Comparison of ENCODE assay signal across 8 cellular contexts in genomic region chr15:45197512-45197911, GRCh38. TPM values are rescaled to one million over a fixed set of nuclear protein-coding genes. Genes with fewer than 3 reads are reported as not detected.
DNase-seq lines count a peak whose midpoint lies in the region; ATAC-seq, FAIRE-seq and TF ChIP-seq lines count a peak whose summit lies in the region.

No MANE protein-coding gene starts in this region.

- H3K9me3 Mint-ChIP-seq in T-helper 2 cell treated with Interferon-gamma antibody and Interleukin-4, amounts not matched to agents 5 μg/mL and 100 μg/mL, for 36 hours = no peaks in the 10 kb centered on the region
- peaks cover 10% of the 10 kb centered on the region for H3K9me3 Mint-ChIP-seq in neural progenitor cell

- TF ChIP-seq CTCF in MM.1S (IDR thresholded peaks at IDR 0.05; ENCODE audit: low read length) (no peak), GM12878 (IDR thresholded peaks at IDR 0.05 in 2 of 3, conservative IDR thresholded peaks at IDR 0.05 in 1 of 3; ENCODE audit: control insufficient read depth in 2 of 3, extremely low read depth in 1 of 3, insufficient read depth in 1 of 3, low read depth in 3 of 3, low read length in 3 of 3) (no peak), neural progenitor cell (IDR thresholded peaks at IDR 0.05) (no peak)

- H3F3A ChIP-seq in MM.1S (ENCODE audit: insufficient read depth, low read length) (peaks cover 41% of the 10 kb centered on the region), neural progenitor cell (ENCODE audit: low read depth) (peaks cover 25% of the 10 kb centered on the region)

- H3K9me3 ChIP-seq in MM.1S (replicated peaks; ENCODE audit: insufficient read depth, low read length) (no peaks in the 10 kb centered on the region), GM12878 (replicated peaks; ENCODE audit: control insufficient read depth, insufficient read depth, low read length) (no peaks in the 10 kb centered on the region), neural progenitor cell (ENCODE audit: low read depth) (no peaks in the 10 kb centered on the region)

- POLR2A ChIA-PET in GM12878 (lab: Charles Lee) = interaction anchor here (0.7 to 1.5 kb wide), 8 partner anchors 8 to 409 kb away, joined by 3 to 9 read pairs (median 4); partner anchors contain the start of gene SHF

- no peak for TF ChIP-seq POLR2A in GM12878 (IDR thresholded peaks at IDR 0.05; ENCODE audit: low read depth, low read length)

- TF ChIP-seq RAD21 in GM12878 (IDR thresholded peaks at IDR 0.05; ENCODE audit: insufficient read depth, low read depth, low read length) = no peak

- BruUV-seq in GM12878 (replicated peaks; lab: Mats Ljungman, UMichigan) = no TSS peak

- H3K36me3 Mint-ChIP-seq in T-helper 2 cell treated with Interferon-gamma antibody and Interleukin-4, amounts not matched to agents 5 μg/mL and 100 μg/mL, for 36 hours (ENCODE audit: low read depth) = no peaks in the 10 kb centered on the region
- peaks cover 2% of the 10 kb centered on the region for H3K36me3 Mint-ChIP-seq in neural progenitor cell

- CTCF ChIA-PET in GM12878 (lab: Yijun Ruan, JAX) = interaction anchor here (0.9 to 11.2 kb wide), 10 partner anchors 12 to 201 kb away, joined by 3 to 211 read pairs (median 5); a partner anchor contains a TSS

- peak overlapping the region; percentile 54; the same call in 1 of the 2 replicates for H3K9ac ChIP-seq in MM.1S (ENCODE audit: low read length)
- no peak overlapping the region for H3K9ac ChIP-seq in GM12878 (ENCODE audit: control insufficient read depth, insufficient read depth, low read length)
- no peak overlapping the region for H3K9ac ChIP-seq in neural progenitor cell

- H3K27ac ChIP-seq in MM.1S (ENCODE audit: low read length) (no peak overlapping the region; the same call in 1 of the 2 replicates), GM12878 (ENCODE audit: control insufficient read depth, insufficient read depth) (no peak overlapping the region), neural progenitor cell (no peak overlapping the region)

- peak overlapping the region; percentile 56 for H3K4me2 ChIP-seq in MM.1S (ENCODE audit: low read depth, low read length)
- peak overlapping the region; percentile 50 for H3K4me2 ChIP-seq in GM12878 (ENCODE audit: control insufficient read depth, insufficient read depth)
- H3K4me2 ChIP-seq in neural progenitor cell = peak overlapping the region; percentile 75

- intact Hi-C loops in GM12878 (cut with micrococcal nuclease; ENCODE audit: unreplicated experiment) = loop anchor here (10.0 kb wide), 1 partner anchor 437 kb away; the partner anchor contains the start of gene SQOR

- H3K79me2 ChIP-seq in MM.1S (ENCODE audit: low read length) = no peaks in the 10 kb centered on the region
- H3K79me2 ChIP-seq in GM12878 (ENCODE audit: control insufficient read depth, insufficient read depth, low read length) = no peaks in the 10 kb centered on the region
- H3K79me2 ChIP-seq in neural progenitor cell (ENCODE audit: low read depth) = no peaks in the 10 kb centered on the region

- no peak for FAIRE-seq in GM12878 (lab: Jason Lieb, UNC)

- H4K20me1 ChIP-seq in MM.1S (ENCODE audit: insufficient read depth, low read length) (no peaks in the 10 kb centered on the region), GM12878 (ENCODE audit: control insufficient read depth, insufficient read depth) (no peaks in the 10 kb centered on the region), neural progenitor cell (ENCODE audit: low read depth) (no peaks in the 10 kb centered on the region)

- peaks cover 6% of the 10 kb centered on the region for H3K27me3 Mint-ChIP-seq in T-helper 2 cell treated with Interferon-gamma antibody and Interleukin-4, amounts not matched to agents 5 μg/mL and 100 μg/mL, for 36 hours (ENCODE audit: low read depth)
- H3K27me3 Mint-ChIP-seq in neural progenitor cell (ENCODE audit: insufficient read depth, low read depth) = peaks cover 22% of the 10 kb centered on the region

- H3K4me1 ChIP-seq in MM.1S (ENCODE audit: low read length) (0 out of 2 replicates have a peak, but pooled peaks cover 7% of the 10 kb centered on the region), GM12878 (ENCODE audit: control insufficient read depth, insufficient read depth, low read length) (no peaks in the 10 kb centered on the region; the same call in none of the 2 replicates), neural progenitor cell (no peaks in the 10 kb centered on the region)

- H3K4me1 Mint-ChIP-seq in T-helper 2 cell treated with Interferon-gamma antibody and Interleukin-4, amounts not matched to agents 5 μg/mL and 100 μg/mL, for 36 hours (ENCODE audit: low read depth) = peaks cover 12% of the 10 kb centered on the region
- H3K4me1 Mint-ChIP-seq in neural progenitor cell = peaks cover 19% of the 10 kb centered on the region

- H3K36me3 ChIP-seq in MM.1S (replicated peaks; ENCODE audit: insufficient read depth, low read length) (no peaks in the 10 kb centered on the region), GM12878 (ENCODE audit: control insufficient read depth in 2 of 2, insufficient read depth in 2 of 2, low read length in 1 of 2) (no peaks in the 10 kb centered on the region), neural progenitor cell (no peaks in the 10 kb centered on the region)

- in situ Hi-C loops in GM12878 (cut with MboI) = loop anchor here (10.0 kb wide), 1 partner anchor 387 kb away; the partner anchor contains the start of gene BLOC1S6

- SMC1A ChIA-PET in GM12878 (lab: Charles Lee; ENCODE audit: uncharacterized antibody, unreplicated experiment) = interaction anchor here (1.1 to 14.4 kb wide), 6 partner anchors 10 to 195 kb away, joined by 3 to 159 read pairs (median 6); partner anchors contain the start of gene SHF

- H3K4me3 ChIP-seq in MM.1S (ENCODE audit: low read length) (peak overlapping the region; percentile 95; the same call in 1 of the 2 replicates), GM12878 (0 out of 2 replicates have a peak overlapping the region, but pooled peaks have one; percentile 86), neural progenitor cell (peak overlapping the region; percentile 87)

- RAD21 ChIA-PET in GM12878 (lab: Charles Lee; ENCODE audit: unreplicated experiment) = interaction anchor here (1.2 to 1.3 kb wide), 3 partner anchors 11 to 194 kb away, joined by 3 to 6 read pairs (median 4); no protein-coding TSS in a partner anchor

- ATAC-seq in GM12878 (no peak), HG03432 (IDR thresholded peaks at IDR 0.05; ENCODE audit: unreplicated experiment) (no peak)

- H3K27me3 ChIP-seq in MM.1S (replicated peaks; ENCODE audit: insufficient read depth, low read length) (no peaks in the 10 kb centered on the region), GM12878 (replicated peaks in 1 of 2; ENCODE audit: control insufficient read depth in 2 of 2, insufficient read depth in 2 of 2, low read length in 1 of 2) (no peaks in the 10 kb centered on the region), neural progenitor cell (no peaks in the 10 kb centered on the region)

- peak overlapping the region; percentile 90 for H3K27ac Mint-ChIP-seq in T-helper 2 cell treated with Interferon-gamma antibody and Interleukin-4, amounts not matched to agents 5 μg/mL and 100 μg/mL, for 36 hours
- no peak overlapping the region for H3K27ac Mint-ChIP-seq in neural progenitor cell

- H2AFZ ChIP-seq in MM.1S (ENCODE audit: low read length) (0 out of 2 replicates have a peak overlapping the region, but pooled peaks have one; percentile 33), GM12878 (ENCODE audit: control insufficient read depth, low read depth, low read length) (peak overlapping the region; percentile 37; the same call in 1 of the 2 replicates), neural progenitor cell (replicated peaks) (no peak overlapping the region)

- H3K4me3 Mint-ChIP-seq in T-helper 2 cell treated with Interferon-gamma antibody and Interleukin-4, amounts not matched to agents 5 μg/mL and 100 μg/mL, for 36 hours = peak overlapping the region; percentile 87
- no peak overlapping the region for H3K4me3 Mint-ChIP-seq in neural progenitor cell

- 13% methylated on average over 3 of the region's 3 CpGs for WGBS in GM12878 (ENCODE audit: insufficient coverage, insufficient replicate concordance, low lambda C conversion rate, missing lambda C conversion rate)

- H3K9me2 ChIP-seq in MM.1S (replicated peaks; ENCODE audit: insufficient read depth, low read length) = no peaks in the 10 kb centered on the region

- DNase-seq in T-helper 2 cell treated with Interferon-gamma antibody and Interleukin-4, amounts not matched to agents 5 μg/mL and 100 μg/mL, for 36 hours (ENCODE audit: low spot score) = no peak
- DNase-seq in T-helper 2 cell (no peak), MM.1S (no peak), GM12878 (ENCODE audit: low read depth, low spot score) (no peak), neural progenitor cell (ENCODE audit: low spot score) (no peak), SIG-M5 treated with dmso at 0.1 percent for 504 hours (lab: John Stamatoyannopoulos, UW; ENCODE audit: unreplicated experiment) (no peak), putamen (ENCODE audit: low spot score) (no peak)

- TF ChIP-seq EP300 in GM12878 (IDR thresholded peaks at IDR 0.05; ENCODE audit: borderline replicate concordance in 1 of 2, control insufficient read depth in 1 of 2, low read depth in 2 of 2, low read length in 2 of 2) = no peak

RNA-seq across cellular contexts. Expression of gene SHF, which starts 9.7 kb away (rescaled TPM):
- 23.9 and 24.1 TPM in 2 replicates for total RNA-seq in GM12878 (2013; cell fraction: nucleolus; rRNA removed)
- total RNA-seq in GM12878 (2014; rRNA removed) (1.6 TPM in 2 replicates), GM12878 (2014; rRNA removed; fragmentation: Illumina TruSeq; extraction: Trizol) (0.58 and 1.7 TPM in 2 replicates), GM12878 (2021) (1.4 and 2.4 TPM in 2 replicates), neural progenitor cell (ENCODE audit: low replicate concordance) (32.2 and 53.7 TPM in 2 replicates)
- 2.3 TPM for polyA plus RNA-seq in GM12878 (2011; ENCODE audit: low read depth)
- polyA plus RNA-seq in GM12878 (2011; rRNA removed) (3.9 and 5.7 TPM in 2 replicates), GM12878 (2014; fragmentation: Illumina TruSeq; extraction: Trizol) (0.17 and 1.0 TPM in 2 replicates), GM12878 (2014; fragmentation: Nextera tagmentation; extraction: Ambion mirVana) (under 1 TPM in 1 of 2 experiments, not detected in 1; 0.04 TPM), GM12878 (2014; rRNA removed) (1.2 and 1.3 TPM in 2 replicates), GM12878 (2016; fragmentation: Nextera tagmentation; extraction: Ambion mirVana) (under 1 TPM; 0.08 to 0.75 TPM)
- 5.3 and 5.7 TPM in 2 replicates for polyA plus RNA-seq in GM12878 (2011; cell fraction: cytosol; rRNA removed)
- polyA plus RNA-seq in GM12878 (2011; cell fraction: nucleus; rRNA removed) = 7.9 and 12.0 TPM in 2 replicates
- polyA plus RNA-seq in GM12878 (2012) = 8.5 and 8.6 TPM in 2 replicates
- polyA minus RNA-seq in GM12878 (2011; rRNA and poly(A)+ RNA removed) = 3.4 and 10.1 TPM in 2 replicates
- polyA minus RNA-seq in GM12878 (2011; cell fraction: cytosol; rRNA and poly(A)+ RNA removed) = 0.73 and 4.3 TPM in 2 replicates
- 6.2 and 7.7 TPM in 2 replicates for polyA minus RNA-seq in GM12878 (2011; cell fraction: nucleus; rRNA and poly(A)+ RNA removed)

RNA-seq across cellular contexts. Expression of gene SLC28A2, which starts 54.5 kb away (rescaled TPM):
- total RNA-seq in GM12878 (2013; cell fraction: nucleolus; rRNA removed) = not detected in 2 replicates
- total RNA-seq in GM12878 (2014; rRNA removed) (not detected in 2 replicates), GM12878 (2014; rRNA removed; fragmentation: Illumina TruSeq; extraction: Trizol) (not detected in 2 replicates), GM12878 (2021) (not detected in 2 replicates), neural progenitor cell (ENCODE audit: low replicate concordance) (not detected in 2 replicates)
- polyA plus RNA-seq in GM12878 (2011; ENCODE audit: low read depth) = 0.13 TPM
- polyA plus RNA-seq in GM12878 (2011; rRNA removed) (0.03 TPM in 1 of 2 replicates, not detected in the other), GM12878 (2014; fragmentation: Illumina TruSeq; extraction: Trizol) (not detected in 2 replicates), GM12878 (2014; fragmentation: Nextera tagmentation; extraction: Ambion mirVana) (under 1 TPM; 0.02 to 0.11 TPM), GM12878 (2014; rRNA removed) (not detected in 2 replicates), GM12878 (2016; fragmentation: Nextera tagmentation; extraction: Ambion mirVana) (under 1 TPM; 0.18 to 0.21 TPM)
- not detected in 2 replicates for polyA plus RNA-seq in GM12878 (2011; cell fraction: cytosol; rRNA removed)
- not detected in 2 replicates for polyA plus RNA-seq in GM12878 (2011; cell fraction: nucleus; rRNA removed)
- 0.06 TPM in 1 of 2 replicates, not detected in the other for polyA plus RNA-seq in GM12878 (2012)
- polyA minus RNA-seq in GM12878 (2011; rRNA and poly(A)+ RNA removed) = not detected in 2 replicates
- polyA minus RNA-seq in GM12878 (2011; cell fraction: cytosol; rRNA and poly(A)+ RNA removed) = not detected in 2 replicates
- polyA minus RNA-seq in GM12878 (2011; cell fraction: nucleus; rRNA and poly(A)+ RNA removed) = not detected in 2 replicates
